In genomic region chr6:71245265-71246049, GRCh38 we compare ENCODE assay signal across 25 cellular contexts. TPM values are rescaled to one million over a fixed set of nuclear protein-coding genes. Genes with fewer than 3 reads are reported as not detected.
A peak's percentile ranks its signal among the peaks of the same experiment; 100 is the strongest.
DNase-seq lines count a peak whose midpoint lies in the region; ATAC-seq, FAIRE-seq and TF ChIP-seq lines count a peak whose summit lies in the region.
"Had no signal": no experiment of that assay in that cellular context is flagged by ENCODE, and none has a peak within 500 bp of the region (broad histone marks: within the 10 kb centered on the region; RNA-seq: fewer than 3 reads in every experiment).

No MANE protein-coding gene starts in this region.

- peak overlapping the region; percentile 82 for H4K91ac ChIP-seq in trophoblast cell (ENCODE audit: low read depth, low read length)

- peak overlapping the region; percentile 23 for H4K8ac ChIP-seq in trophoblast cell (ENCODE audit: low read depth, low read length)

- peak; percentile 85 for FAIRE-seq in bronchial epithelial cell (lab: Jason Lieb, UNC)
- no peak for FAIRE-seq in kidney (lab: Jason Lieb, UNC)
- no peak for FAIRE-seq in HTR-8/SVneo (lab: Jason Lieb, UNC)
- FAIRE-seq: A549, GM12891, GM18507, H54 had no signal

- H3K4ac ChIP-seq in trophoblast cell (ENCODE audit: low read depth, low read length) = no peak overlapping the region

- H2BK12ac ChIP-seq in trophoblast cell (ENCODE audit: low read length) = peak overlapping the region; percentile 55

- no peaks in the 10 kb centered on the region for H4K20me1 ChIP-seq in BLaER1 treated with 17β-estradiol and CSF1 and Interleukin-3, amounts not matched to agents 10 nM and 100 nM

- H2AFZ ChIP-seq in trophoblast cell (ENCODE audit: insufficient read depth, low read length, poor library complexity) = no peak overlapping the region
- H2AFZ ChIP-seq: GM23338 had no signal

- H3K4me3 ChIP-seq in BLaER1 treated with 17β-estradiol and CSF1 and Interleukin-3, amounts not matched to agents 10 nM and 100 nM = peak overlapping the region in 2 of 10 experiments; percentile 5 to 25; a peak in 2 of 20 replicates
- H3K4me3 ChIP-seq in bronchial epithelial cell (ENCODE audit: low read depth, low read length) (no peak overlapping the region), kidney (ENCODE audit: low read length in 2 of 2) (no peak overlapping the region), trophoblast cell (ENCODE audit: low read depth, low read length) (no peak overlapping the region)
- H3K4me3 ChIP-seq: A549, GM23338, HAP-1 had no signal

- peak overlapping the region; percentile 52 for H2BK5ac ChIP-seq in trophoblast cell (ENCODE audit: low read depth, low read length, poor library complexity)

- no peaks in the 10 kb centered on the region for H3K27me3 ChIP-seq in BLaER1 treated with 17β-estradiol and CSF1 and Interleukin-3, amounts not matched to agents 10 nM and 100 nM
- H3K27me3 ChIP-seq in bronchial epithelial cell (ENCODE audit: control insufficient read depth, insufficient read depth, low read length) = no peaks in the 10 kb centered on the region
- H3K27me3 ChIP-seq in trophoblast cell (ENCODE audit: insufficient read depth, low read length) = no peaks in the 10 kb centered on the region
- H3K27me3 ChIP-seq: BE2C had no signal

- H3K79me1 ChIP-seq in trophoblast cell (ENCODE audit: low read length) = peaks cover 5% of the 10 kb centered on the region

- ATAC-seq in HG03045 (IDR thresholded peaks at IDR 0.05; ENCODE audit: unreplicated experiment) (no peak), HG03039 (IDR thresholded peaks at IDR 0.05; ENCODE audit: unreplicated experiment) (no peak)
- ATAC-seq: A549, GM23338 had no signal

- peaks cover 0 to 8% (median 0%) of the 10 kb centered on the region in 11 experiments; a peak in 2 of 22 replicates for H3K36me3 ChIP-seq in BLaER1 treated with 17β-estradiol and CSF1 and Interleukin-3, amounts not matched to agents 10 nM and 100 nM
- H3K36me3 ChIP-seq in bronchial epithelial cell (ENCODE audit: control insufficient read depth, insufficient read depth, low read length) (no peaks in the 10 kb centered on the region), kidney (ENCODE audit: control insufficient read depth in 1 of 2, insufficient read depth in 2 of 2, low read length in 2 of 2) (no peaks in the 10 kb centered on the region), trophoblast cell (ENCODE audit: control insufficient read depth in 1 of 2, insufficient read depth in 2 of 2, low read length in 2 of 2) (peaks cover 0 to 2% of the 10 kb centered on the region in 2 experiments)
- H3K36me3 ChIP-seq: BE2C, HAP-1 had no signal

- peak overlapping the region; percentile 79 for H3K14ac ChIP-seq in trophoblast cell (ENCODE audit: low read length)

- H2AK5ac ChIP-seq in trophoblast cell (ENCODE audit: low read length) = peak overlapping the region; percentile 79

- intact Hi-C loops in kidney (cut with DNase I) = no loop called here

- TF ChIP-seq CTCF in bronchial epithelial cell (IDR thresholded peaks at IDR 0.05; ENCODE audit: insufficient read depth, low read length, severe bottlenecking) = no peak
- no peak for TF ChIP-seq CTCF in kidney (IDR thresholded peaks at IDR 0.05; ENCODE audit: borderline replicate concordance, extremely low read depth, insufficient read depth)

- H3K4me2 ChIP-seq in BLaER1 treated with 17β-estradiol and CSF1 and Interleukin-3, amounts not matched to agents 10 nM and 100 nM = peak overlapping the region in 3 of 11 experiments; percentile 20 to 68 (median 61); a peak in 5 of 22 replicates
- H3K4me2 ChIP-seq in trophoblast cell (ENCODE audit: low read length) = no peak overlapping the region
- H3K4me2 ChIP-seq: A549, GM23338 had no signal

- no CpG with 5 or more reads among the region's 31 CpGs for WGBS in trophoblast cell (ENCODE audit: extremely low coverage, insufficient coverage, insufficient read length)

- H3K23ac ChIP-seq in trophoblast cell (ENCODE audit: low read length) = no peak overlapping the region

- H3K27ac ChIP-seq in BLaER1 treated with 17β-estradiol and CSF1 and Interleukin-3, amounts not matched to agents 10 nM and 100 nM = peak overlapping the region in 6 of 11 experiments; percentile 13 to 92 (median 38); a peak in 6 of 22 replicates
- no peak overlapping the region for H3K27ac ChIP-seq in kidney (ENCODE audit: low read depth in 2 of 2, low read length in 2 of 2)
- H3K27ac ChIP-seq in trophoblast cell (ENCODE audit: low read depth, low read length) = no peak overlapping the region
- H3K27ac ChIP-seq: 22Rv1 had no signal

- H3K79me2 ChIP-seq in trophoblast cell (ENCODE audit: control insufficient read depth, insufficient read depth, low read length, poor library complexity) = no peaks in the 10 kb centered on the region

- no peak overlapping the region for H3K9ac ChIP-seq in BLaER1 treated with 17β-estradiol and CSF1 and Interleukin-3, amounts not matched to agents 10 nM and 100 nM
- H3K9ac ChIP-seq in kidney (ENCODE audit: low read length in 2 of 2) (no peak overlapping the region), trophoblast cell (ENCODE audit: low read length) (peak overlapping the region; percentile 62)

- peak overlapping the region; percentile 72 for H2BK120ac ChIP-seq in trophoblast cell (ENCODE audit: insufficient read depth, low read length, poor library complexity)

- H3K4me1 ChIP-seq in BLaER1 treated with 17β-estradiol and CSF1 and Interleukin-3, amounts not matched to agents 10 nM and 100 nM = peaks cover 17 to 50% (median 35%) of the 10 kb centered on the region in 10 experiments
- no peaks in the 10 kb centered on the region for H3K4me1 ChIP-seq in kidney (ENCODE audit: control insufficient read depth in 1 of 2, insufficient read depth in 1 of 2, low read depth in 1 of 2, low read length in 2 of 2)
- peaks cover 0 to 5% of the 10 kb centered on the region in 2 experiments for H3K4me1 ChIP-seq in trophoblast cell (ENCODE audit: control insufficient read depth in 1 of 2, insufficient read depth in 2 of 2, low read length in 2 of 2)
- H3K4me1 ChIP-seq: HAP-1 had no signal

- DNase-seq in bronchial epithelial cell (ENCODE audit: low read depth) = no peak
- DNase-seq in kidney = peak; percentile 73
- DNase-seq in trophoblast cell = no peak
- no peak for DNase-seq in islet precursor cell
- DNase-seq in HTR-8/SVneo (ENCODE audit: insufficient read length, low spot score) = no peak
- DNase-seq: ACHN, AML-193, BE2C, C1 segment of cervical spinal cord, Calu3, COR-L47, DMS53, DMS79 treated with DMSO at 0.1 percent for 48 hours, GF-D8, HFFc6 had no signal

- no peak overlapping the region for H4K12ac ChIP-seq in trophoblast cell (ENCODE audit: low read depth, low read length)

- H3K9me3 ChIP-seq in BLaER1 treated with 17β-estradiol and CSF1 and Interleukin-3, amounts not matched to agents 10 nM and 100 nM (replicated peaks in 1 of 11) = peaks cover 18 to 47% (median 36%) of the 10 kb centered on the region in 11 experiments
- H3K9me3 ChIP-seq in kidney (ENCODE audit: control insufficient read depth in 1 of 2, low read length in 2 of 2) = no peaks in the 10 kb centered on the region
- peaks cover 3% of the 10 kb centered on the region for H3K9me3 ChIP-seq in trophoblast cell (ENCODE audit: insufficient read depth, low read depth, low read length)
- H3K9me3 ChIP-seq: A549, BE2C, HAP-1 had no signal

- no peak overlapping the region for H3K18ac ChIP-seq in trophoblast cell (ENCODE audit: low read length)

RNA-seq across cellular contexts. Expression of gene OGFRL1, which starts 43.2 kb away (rescaled TPM):
- 10.0 and 20.4 TPM in 2 replicates for total RNA-seq in bronchial epithelial cell
- 16.0 TPM for total RNA-seq in kidney
- 3.6 TPM for polyA plus RNA-seq in kidney (ENCODE audit: insufficient read depth, low read depth, low replicate concordance)
- polyA plus RNA-seq in trophoblast cell (2013) = 8.9 TPM in 2 replicates

Comparison
In these comparisons a context has a peak if more than half of its experiments do, and no peak if none do; other contexts are left out.
1. H3K27ac ChIP-seq: peak in BLaER1 treated with 17β-estradiol and CSF1 and Interleukin-3, amounts not matched to agents 10 nM and 100 nM (6 of 11); none in kidney (0 of 2) and trophoblast cell (single experiment).